In the genomic region with DNA sequence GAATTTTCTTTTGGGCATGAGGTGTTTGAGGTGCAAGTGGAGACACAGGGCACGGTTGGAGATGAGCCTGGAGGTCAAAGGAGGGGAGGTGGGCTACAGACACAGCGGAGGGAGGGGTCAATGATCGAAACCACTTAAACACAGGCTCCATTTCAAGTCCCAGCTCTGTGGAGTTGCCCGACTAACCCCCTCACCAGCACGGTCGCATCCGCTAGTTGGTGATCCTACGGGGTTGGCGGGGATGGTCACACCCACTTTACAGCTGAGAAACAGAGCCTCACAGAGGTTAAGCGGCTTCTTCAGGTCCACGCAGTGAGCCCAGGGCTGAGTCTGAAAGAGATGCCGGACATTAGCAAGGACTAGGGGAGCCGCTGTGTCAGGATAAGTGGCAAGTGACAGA, we compare ENCODE assay signal across 20 cellular contexts.
DNase-seq lines count a peak whose midpoint lies in the region; ATAC-seq and TF ChIP-seq lines count a peak whose summit lies in the region.
"Had no signal": no experiment of that assay in that cellular context is flagged by ENCODE, and none has a peak within 500 bp of the region (broad histone marks: within the 10 kb centered on the region; RNA-seq: fewer than 3 reads in every experiment).

No MANE protein-coding gene starts in this region.

- peak overlapping the region; percentile 57 to 74 for H3K4me3 Mint-ChIP-seq in activated T-cell treated with anti-CD3 and anti-CD28 coated beads, Interleukin-2, amount 50 U/mL, for 72 hours
- H3K4me3 Mint-ChIP-seq in activated naive CD8-positive, alpha-beta T cell treated with anti-CD3 and anti-CD28 coated beads, Interleukin-2, amount 10 ng/mL, durations not matched to agents 7 days and 5 days, result peak overlapping the region; percentile 69
- peak overlapping the region; percentile 69 for H3K4me3 Mint-ChIP-seq in stimulated activated effector memory CD8-positive, alpha-beta T cell treated with anti-CD3 and anti-CD28 coated beads, Interleukin-12 subunit alpha, Interleukin-12 subunit beta, amount 100 ng/mL, for 72 hours

- CTCF ChIA-PET in IMR-90 (lab: Yijun Ruan, JAX) (no interaction called here), PC-9 (lab: Charles Lee) (no interaction called here)

- peaks cover 7% of the 10 kb centered on the region for H3K9me3 ChIP-seq in IMR-90 (ENCODE audit: control insufficient read depth, insufficient read depth, low read length)
- H3K9me3 ChIP-seq in PC-9 (ENCODE audit: insufficient read depth, low read depth), result no peaks in the 10 kb centered on the region
- H3K9me3 ChIP-seq: thoracic aorta had no signal

- H3K36me3 ChIP-seq in IMR-90 (ENCODE audit: control insufficient read depth, insufficient read depth, low read length) (no peaks in the 10 kb centered on the region), PC-9 (ENCODE audit: low read depth) (no peaks in the 10 kb centered on the region)
- H3K36me3 ChIP-seq: thoracic aorta had no signal

- no peaks in the 10 kb centered on the region for H4K20me1 ChIP-seq in IMR-90 (ENCODE audit: insufficient read depth, low read length)
- H4K20me1 ChIP-seq in PC-9 (ENCODE audit: insufficient read depth), result no peaks in the 10 kb centered on the region

- H3K56ac ChIP-seq in IMR-90 (ENCODE audit: extremely low read depth, insufficient read depth, low read length), result no peak overlapping the region

- H3K23ac ChIP-seq in IMR-90 (ENCODE audit: low read depth, low read length), result no peak overlapping the region

- no peak overlapping the region for H4K8ac ChIP-seq in IMR-90 (ENCODE audit: low read depth in 2 of 2, low read length in 2 of 2)

- 80% methylated on average over 1 of the region's 13 CpGs; no CpG with 5 or more reads in 1 of the 2 experiments for WGBS in IMR-90 (ENCODE audit: extremely low coverage in 2 of 2, insufficient read length in 1 of 2), 2 experiments

- no peak for TF ChIP-seq POLR2A in IMR-90 (IDR thresholded peaks at IDR 0.05; ENCODE audit: low read depth, low read length)
- no peak for TF ChIP-seq POLR2A in erythroblast (IDR thresholded peaks at IDR 0.05; ENCODE audit: low read length)

- peak overlapping the region; percentile 38 for H3K27ac Mint-ChIP-seq in activated T-cell treated with anti-CD3 and anti-CD28 coated beads, Interleukin-2, amount 50 U/mL, for 72 hours
- H3K27ac Mint-ChIP-seq in activated naive CD8-positive, alpha-beta T cell treated with anti-CD3 and anti-CD28 coated beads, Interleukin-2, amount 10 ng/mL, durations not matched to agents 7 days and 5 days, result peak overlapping the region; percentile 96
- peak overlapping the region; percentile 96 for H3K27ac Mint-ChIP-seq in stimulated activated effector memory CD8-positive, alpha-beta T cell treated with anti-CD3 and anti-CD28 coated beads, Interleukin-12 subunit alpha, Interleukin-12 subunit beta, amount 100 ng/mL, for 72 hours

- H2BK15ac ChIP-seq in IMR-90 (ENCODE audit: low read depth, low read length), result no peak overlapping the region

- DNase-seq in activated T-cell treated with anti-CD3 and anti-CD28 coated beads, Interleukin-2, amount 50 U/mL, for 72 hours, result no peak
- DNase-seq in activated T-cell treated with anti-CD3 and anti-CD28 coated beads for 4 hours, result no peak
- DNase-seq in IMR-90, result no peak
- no peak for DNase-seq in activated naive CD8-positive, alpha-beta T cell treated with anti-CD3 and anti-CD28 coated beads, Interleukin-2, amount 10 ng/mL, durations not matched to agents 7 days and 5 days
- no peak for DNase-seq in stimulated activated effector memory CD8-positive, alpha-beta T cell treated with anti-CD3 and anti-CD28 coated beads, Interleukin-12 subunit alpha, Interleukin-12 subunit beta, amount 100 ng/mL, for 72 hours (ENCODE audit: low spot score in 2 of 2)
- DNase-seq in erythroblast (lab: John Stamatoyannopoulos, UW), result no peak
- no peak for DNase-seq in PC-9
- no peak for DNase-seq in HUDEP-2 (lab: John Stamatoyannopoulos, UW; ENCODE audit: unreplicated experiment in 76 of 76)
- DNase-seq: activated CD4-positive, alpha-beta T cell treated with anti-CD3 and anti-CD28 coated beads, Interleukin-2, amount 50 U/mL, for 4 hours; anterior cingulate cortex; caudate nucleus; foreskin fibroblast; NCI-H1436; NCI-H2171; NCI-H526 treated with DMSO at 0.1 percent for 48 hours; retina; stimulated activated CD8-positive, alpha-beta memory T cell treated with anti-CD3 and anti-CD28 coated beads, Interleukin-4, amount 100 ng/mL, for 48 hours had no signal

- no peak overlapping the region for H3K9ac ChIP-seq in IMR-90 (ENCODE audit: low read depth, low read length)

- H3K18ac ChIP-seq in IMR-90 (ENCODE audit: low read depth, low read length), result no peak overlapping the region

- no peaks in the 10 kb centered on the region for H3K9me1 ChIP-seq in IMR-90 (ENCODE audit: insufficient read depth, low read length)

- H2BK5ac ChIP-seq in IMR-90 (ENCODE audit: low read depth, low read length, poor library complexity, severe bottlenecking), result no peak overlapping the region

- peaks cover 3% of the 10 kb centered on the region in 2 donors for H3K36me3 Mint-ChIP-seq in activated T-cell treated with anti-CD3 and anti-CD28 coated beads, Interleukin-2, amount 50 U/mL, for 72 hours (ENCODE audit: insufficient read depth in 2 of 2)
- peaks cover 4% of the 10 kb centered on the region for H3K36me3 Mint-ChIP-seq in activated naive CD8-positive, alpha-beta T cell treated with anti-CD3 and anti-CD28 coated beads, Interleukin-2, amount 10 ng/mL, durations not matched to agents 7 days and 5 days
- H3K36me3 Mint-ChIP-seq in stimulated activated effector memory CD8-positive, alpha-beta T cell treated with anti-CD3 and anti-CD28 coated beads, Interleukin-12 subunit alpha, Interleukin-12 subunit beta, amount 100 ng/mL, for 72 hours, result peaks cover 18% of the 10 kb centered on the region
- H3K36me3 Mint-ChIP-seq: CD14-positive monocyte had no signal

- H3K27me3 ChIP-seq in IMR-90 (ENCODE audit: control insufficient read depth, insufficient read depth, low read length) (peaks cover 66% of the 10 kb centered on the region), PC-9 (ENCODE audit: insufficient read depth, low read depth) (no peaks in the 10 kb centered on the region)

- H3K4me1 ChIP-seq in IMR-90 (ENCODE audit: control insufficient read depth, insufficient read depth, low read length) (no peaks in the 10 kb centered on the region), PC-9 (replicated peaks; ENCODE audit: insufficient read depth) (no peaks in the 10 kb centered on the region)

- H2BK20ac ChIP-seq in IMR-90 (ENCODE audit: low read depth, low read length), result no peak overlapping the region

- ATAC-seq in activated T-cell treated with anti-CD3 and anti-CD28 coated beads, Interleukin-2, amount 50 U/mL, for 72 hours (replicated peaks in 1 of 2), result no peak
- ATAC-seq in IMR-90 (ENCODE audit: low read depth), result no peak
- no peak for ATAC-seq in activated naive CD8-positive, alpha-beta T cell treated with anti-CD3 and anti-CD28 coated beads, Interleukin-2, amount 10 ng/mL, durations not matched to agents 7 days and 5 days (ENCODE audit: low read depth)
- ATAC-seq in stimulated activated effector memory CD8-positive, alpha-beta T cell treated with anti-CD3 and anti-CD28 coated beads, Interleukin-12 subunit alpha, Interleukin-12 subunit beta, amount 100 ng/mL, for 72 hours, result no peak

- H3K27me3 Mint-ChIP-seq in activated T-cell treated with anti-CD3 and anti-CD28 coated beads, Interleukin-2, amount 50 U/mL, for 72 hours (ENCODE audit: low read depth), result no peaks in the 10 kb centered on the region
- no peaks in the 10 kb centered on the region for H3K27me3 Mint-ChIP-seq in activated naive CD8-positive, alpha-beta T cell treated with anti-CD3 and anti-CD28 coated beads, Interleukin-2, amount 10 ng/mL, durations not matched to agents 7 days and 5 days

- no peak overlapping the region for H3K4me3 ChIP-seq in IMR-90 (ENCODE audit: insufficient read depth, low read depth, low read length)
- H3K4me3 ChIP-seq in PC-9, result no peak overlapping the region
- H3K4me3 ChIP-seq: thoracic aorta had no signal

- H3K4me1 Mint-ChIP-seq in activated T-cell treated with anti-CD3 and anti-CD28 coated beads, Interleukin-2, amount 50 U/mL, for 72 hours (ENCODE audit: low read depth), result peaks cover 100% of the 10 kb centered on the region
- peaks cover 88% of the 10 kb centered on the region for H3K4me1 Mint-ChIP-seq in activated naive CD8-positive, alpha-beta T cell treated with anti-CD3 and anti-CD28 coated beads, Interleukin-2, amount 10 ng/mL, durations not matched to agents 7 days and 5 days
- H3K4me1 Mint-ChIP-seq in stimulated activated effector memory CD8-positive, alpha-beta T cell treated with anti-CD3 and anti-CD28 coated beads, Interleukin-12 subunit alpha, Interleukin-12 subunit beta, amount 100 ng/mL, for 72 hours, result peaks cover 97% of the 10 kb centered on the region

- H4K5ac ChIP-seq in IMR-90 (ENCODE audit: low read depth, low read length), result no peak overlapping the region

- no peaks in the 10 kb centered on the region for H3F3A ChIP-seq in PC-9 (ENCODE audit: insufficient read depth, low read depth)

- no peak overlapping the region for H2AK5ac ChIP-seq in IMR-90 (ENCODE audit: low read depth, low read length)

- intact Hi-C loops in IMR-90 (cut with micrococcal nuclease) (no loop called here), PC-9 (cut with micrococcal nuclease; ENCODE audit: unreplicated experiment) (no loop called here)

- H3K9me3 Mint-ChIP-seq in activated T-cell treated with anti-CD3 and anti-CD28 coated beads, Interleukin-2, amount 50 U/mL, for 72 hours, result no peaks in the 10 kb centered on the region
- no peaks in the 10 kb centered on the region for H3K9me3 Mint-ChIP-seq in activated naive CD8-positive, alpha-beta T cell treated with anti-CD3 and anti-CD28 coated beads, Interleukin-2, amount 10 ng/mL, durations not matched to agents 7 days and 5 days
- no peaks in the 10 kb centered on the region for H3K9me3 Mint-ChIP-seq in stimulated activated effector memory CD8-positive, alpha-beta T cell treated with anti-CD3 and anti-CD28 coated beads, Interleukin-12 subunit alpha, Interleukin-12 subunit beta, amount 100 ng/mL, for 72 hours

- POLR2A ChIA-PET in IMR-90 (lab: Charles Lee; ENCODE audit: unreplicated experiment), result no interaction called here
- POLR2A ChIA-PET in activated naive CD8-positive, alpha-beta T cell treated with anti-CD3 and anti-CD28 coated beads, Interleukin-2, amount 10 ng/mL, durations not matched to agents 7 days and 5 days (lab: Charles Lee), result interaction anchor here (0.9 to 17.6 kb wide), 9 partner anchors 8 to 45 kb away, joined by 3 to 266 read pairs (median 6); no protein-coding TSS in a partner anchor
- POLR2A ChIA-PET in PC-9 (lab: Charles Lee; ENCODE audit: unreplicated experiment), result interaction anchor here (0.6 kb wide), 1 partner anchor 450 kb away, joined by 3 read pairs; no protein-coding TSS in a partner anchor

- H3K27ac ChIP-seq in IMR-90 (ENCODE audit: insufficient read depth, low read length), result no peak overlapping the region
- H3K27ac ChIP-seq in PC-9, result no peak overlapping the region
- H3K27ac ChIP-seq: epithelial cell of prostate, thoracic aorta had no signal

- TF ChIP-seq CTCF in IMR-90 (conservative IDR thresholded peaks at IDR 0.05; ENCODE audit: low read depth, low read length) (no peak), PC-9 (conservative IDR thresholded peaks at IDR 0.05) (no peak)

- no peaks in the 10 kb centered on the region for H3K9me2 ChIP-seq in PC-9 (ENCODE audit: insufficient read depth)

- no peak overlapping the region for H2AK9ac ChIP-seq in IMR-90 (replicated peaks; ENCODE audit: low read depth, low read length, poor library complexity)

- H2AFZ ChIP-seq in IMR-90 (replicated peaks; ENCODE audit: low read length, poor library complexity), result peak overlapping the region; percentile 36
- H2AFZ ChIP-seq in PC-9, result no peak overlapping the region

- H3K79me2 ChIP-seq in PC-9 (ENCODE audit: low read depth), result no peaks in the 10 kb centered on the region

- dilution Hi-C loops in IMR-90 (cut with HindIII; ENCODE audit: low sequenced_read_pairs, unreplicated experiment), result no loop called here

- no peak overlapping the region for H3K14ac ChIP-seq in IMR-90 (replicated peaks; ENCODE audit: low read depth, low read length)

- in situ Hi-C loops in IMR-90 (cut with MboI; ENCODE audit: low sequenced_read_pairs), result no loop called here

- TF ChIP-seq RAD21 in IMR-90 (IDR thresholded peaks at IDR 0.05; ENCODE audit: low read length), result no peak

- no peaks in the 10 kb centered on the region for H3K79me1 ChIP-seq in IMR-90 (ENCODE audit: low read depth in 1 of 2, low read length in 2 of 2)

- BruUV-seq in IMR-90 (replicated peaks; lab: Mats Ljungman, UMichigan) (no TSS peak), PC-9 (replicated peaks; lab: Mats Ljungman, UMichigan) (no TSS peak)

- no peak overlapping the region for H2BK120ac ChIP-seq in IMR-90 (ENCODE audit: low read depth, low read length)

- H3K4ac ChIP-seq in IMR-90 (ENCODE audit: low read depth, low read length), result no peak overlapping the region

- H3K4me2 ChIP-seq in IMR-90 (ENCODE audit: low read depth, low read length) (no peak overlapping the region), PC-9 (no peak overlapping the region)

- H4K91ac ChIP-seq in IMR-90 (ENCODE audit: insufficient read depth, low read depth, low read length), result no peak overlapping the region

Comparison
In these comparisons a context has a peak if more than half of its experiments do, and no peak if none do; other contexts are left out.
1. H3K27ac Mint-ChIP-seq: peak in every context shown above with its lines; median percentile 96 in activated naive CD8-positive, alpha-beta T cell treated with anti-CD3 and anti-CD28 coated beads, Interleukin-2, amount 10 ng/mL, durations not matched to agents 7 days and 5 days; 96 in stimulated activated effector memory CD8-positive, alpha-beta T cell treated with anti-CD3 and anti-CD28 coated beads, Interleukin-12 subunit alpha, Interleukin-12 subunit beta, amount 100 ng/mL, for 72 hours; 38 in activated T-cell treated with anti-CD3 and anti-CD28 coated beads, Interleukin-2, amount 50 U/mL, for 72 hours.